Comparison of ENCODE assay signal across 27 cellular contexts in the genomic region with DNA sequence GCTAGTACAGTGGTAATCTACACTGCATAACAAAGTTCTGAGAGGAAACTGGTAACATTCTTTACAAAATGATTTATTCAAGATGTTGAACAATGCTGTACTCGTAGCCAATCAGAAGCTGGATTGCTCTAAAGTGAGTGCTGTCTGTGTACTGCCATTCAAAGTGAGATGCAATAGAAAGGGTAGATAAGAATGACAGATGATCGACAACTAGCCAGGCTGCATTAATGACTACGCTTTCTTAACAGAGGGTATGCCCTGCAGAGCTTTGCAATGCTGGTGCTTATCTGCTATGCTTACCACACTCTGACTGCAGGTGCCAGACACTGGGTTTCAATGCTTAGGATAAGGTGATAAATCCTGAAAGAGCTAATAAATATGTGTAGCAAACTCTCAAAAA. TPM values are rescaled to one million over a fixed set of nuclear protein-coding genes. Genes with fewer than 3 reads are reported as not detected.
DNase-seq lines count a peak whose midpoint lies in the region; ATAC-seq, FAIRE-seq and TF ChIP-seq lines count a peak whose summit lies in the region.
"Had no signal": no experiment of that assay in that cellular context is flagged by ENCODE, and none has a peak within 500 bp of the region (broad histone marks: within the 10 kb centered on the region; RNA-seq: fewer than 3 reads in every experiment).

No MANE protein-coding gene starts in this region.

- no peak overlapping the region for H2AFZ ChIP-seq in K562 (ENCODE audit: low read depth, low read length)
- H2AFZ ChIP-seq: parathyroid adenoma had no signal

- H3K27me3 Mint-ChIP-seq in activated naive CD4-positive, alpha-beta T cell treated with anti-CD3 and anti-CD28 coated beads, Interleukin-2, amount 50 U/mL, for 24 hours = no peaks in the 10 kb centered on the region
- no peaks in the 10 kb centered on the region for H3K27me3 Mint-ChIP-seq in activated naive CD4-positive, alpha-beta T cell treated with anti-CD3 and anti-CD28 coated beads for 36 hours (ENCODE audit: low read depth)
- H3K27me3 Mint-ChIP-seq in progenitor cell of endocrine pancreas = no peaks in the 10 kb centered on the region
- H3K27me3 Mint-ChIP-seq: activated T-helper 17 cell treated with anti-CD3 and anti-CD28 coated beads, Interleukin-2, amount 50 U/mL, for 72 hours; brain; stimulated activated memory B cell treated with anti-CD40 and anti-IgM and Interleukin-4, amounts not matched to agents 10 μg/mL and 1 μg/mL and 100 μg/mL, for 72 hours had no signal

- TF ChIP-seq POLR2A in K562 (conservative IDR thresholded peaks at IDR 0.05) = no peak

- no peaks in the 10 kb centered on the region for H3K9me3 Mint-ChIP-seq in activated naive CD4-positive, alpha-beta T cell treated with anti-CD3 and anti-CD28 coated beads, Interleukin-2, amount 50 U/mL, for 24 hours
- no peaks in the 10 kb centered on the region for H3K9me3 Mint-ChIP-seq in activated naive CD4-positive, alpha-beta T cell treated with anti-CD3 and anti-CD28 coated beads for 36 hours
- no peaks in the 10 kb centered on the region for H3K9me3 Mint-ChIP-seq in progenitor cell of endocrine pancreas (ENCODE audit: low read depth)
- H3K9me3 Mint-ChIP-seq: activated T-helper 17 cell treated with anti-CD3 and anti-CD28 coated beads, Interleukin-2, amount 50 U/mL, for 72 hours; brain; nephron progenitor cell; stimulated activated memory B cell treated with anti-CD40 and anti-IgM and Interleukin-4, amounts not matched to agents 10 μg/mL and 1 μg/mL and 100 μg/mL, for 72 hours had no signal

- CTCF ChIA-PET in activated naive CD4-positive, alpha-beta T cell treated with anti-CD3 and anti-CD28 coated beads for 36 hours (lab: Charles Lee) = interaction anchor here (0.5 to 2.7 kb wide), 8 partner anchors 9 to 80 kb away, joined by 3 to 15 read pairs (median 3); no protein-coding TSS in a partner anchor
- CTCF ChIA-PET in K562 (lab: Yijun Ruan, JAX; ENCODE audit: low intra/inter-chr PET ratio) = no interaction called here

- no peak for TF ChIP-seq EP300 in K562 (IDR thresholded peaks at IDR 0.05; ENCODE audit: low read length)

- no peak for TF ChIP-seq RAD21 in K562 (CRISPR knock-in tag; conservative IDR thresholded peaks at IDR 0.05 in 1 of 2, IDR thresholded peaks at IDR 0.05 in 1 of 2)

- FAIRE-seq in K562 (lab: Jason Lieb, UNC) = peak; percentile 15
- FAIRE-seq: A549 had no signal

- no TSS peak for BruUV-seq in K562 (replicated peaks; lab: Mats Ljungman, UMichigan)

- H3K36me3 ChIP-seq in K562 (ENCODE audit: control insufficient read depth, insufficient read depth, low read length) = peaks cover 26% of the 10 kb centered on the region; the same call in 1 of the 3 replicates
- H3K36me3 ChIP-seq: SJCRH30, uterus had no signal

- H3K9me1 ChIP-seq in K562 (ENCODE audit: control insufficient read depth, insufficient read depth, low read length) = no peaks in the 10 kb centered on the region

- WGBS in K562 (ENCODE audit: insufficient coverage, low coverage, missing lambda C conversion rate) = 41% methylated on average over 3 of the region's 3 CpGs

- H3K27ac Mint-ChIP-seq in activated naive CD4-positive, alpha-beta T cell treated with anti-CD3 and anti-CD28 coated beads, Interleukin-2, amount 50 U/mL, for 24 hours = peak overlapping the region; percentile 59
- no peak overlapping the region for H3K27ac Mint-ChIP-seq in activated naive CD4-positive, alpha-beta T cell treated with anti-CD3 and anti-CD28 coated beads for 36 hours
- peak overlapping the region; percentile 71 for H3K27ac Mint-ChIP-seq in progenitor cell of endocrine pancreas
- H3K27ac Mint-ChIP-seq: activated T-helper 17 cell treated with anti-CD3 and anti-CD28 coated beads, Interleukin-2, amount 50 U/mL, for 72 hours; nephron progenitor cell; stimulated activated memory B cell treated with anti-CD40 and anti-IgM and Interleukin-4, amounts not matched to agents 10 μg/mL and 1 μg/mL and 100 μg/mL, for 72 hours; T-helper 1 cell treated with Interleukin-12 subunit alpha and Interleukin-12 subunit beta and Interleukin-4 antibody, amounts not matched to agents 30 μg/mL and 1 μg/mL, for 36 hours had no signal

- TF ChIP-seq CTCF in K562 (IDR thresholded peaks at IDR 0.05 in 2 of 3, conservative IDR thresholded peaks at IDR 0.05 in 1 of 3; ENCODE audit: insufficient read depth in 2 of 3, low read depth in 1 of 3, low read length in 3 of 3) (no peak), progenitor cell of endocrine pancreas (IDR thresholded peaks at IDR 0.05; ENCODE audit: unreplicated experiment) (no peak)

- in situ Hi-C loops in K562 (cut with MboI) = no loop called here

- no peaks in the 10 kb centered on the region for H3K27me3 ChIP-seq in K562 (ENCODE audit: control insufficient read depth in 2 of 2, insufficient read depth in 2 of 2, low read length in 2 of 2)
- H3K27me3 ChIP-seq: SJCRH30, suprapubic skin, uterus had no signal

- no peak for DNase-seq in activated naive CD4-positive, alpha-beta T cell treated with anti-CD3 and anti-CD28 coated beads for 36 hours
- DNase-seq in NCI-H226 = peak; percentile 67
- DNase-seq in K562 (ENCODE audit: extremely low read depth in 1 of 4, low spot score in 3 of 4) = peak in 1 of 4 experiments; percentile 28
- DNase-seq in progenitor cell of endocrine pancreas (ENCODE audit: low spot score, unreplicated experiment) = no peak
- no peak for DNase-seq in NCI-H1417 (lab: John Stamatoyannopoulos, UW)
- DNase-seq: activated CD4-positive, alpha-beta T cell treated with anti-CD3 and anti-CD28 coated beads, Interleukin-2, amount 50 U/mL, for 1 hour; foreskin fibroblast; KG1; NCI-H1436 treated with DMSO at 0.1 percent for 48 hours; NCI-H510A treated with DMSO at 0.1 percent for 48 hours; nephron progenitor cell; NK-92 treated with Interleukin-12 subunit alpha and Interleukin-12 subunit beta, amount 100 ng/mL, for 24 hours; right cardiac atrium; SJCRH30; stimulated activated CD4-positive, alpha-beta T cell treated with anti-CD3 and anti-CD28 coated beads, Interleukin-4, amount 100 ng/mL, for 1 hour; uterus had no signal

- H3K4me1 Mint-ChIP-seq in activated naive CD4-positive, alpha-beta T cell treated with anti-CD3 and anti-CD28 coated beads, Interleukin-2, amount 50 U/mL, for 24 hours = peaks cover 74% of the 10 kb centered on the region
- H3K4me1 Mint-ChIP-seq in activated naive CD4-positive, alpha-beta T cell treated with anti-CD3 and anti-CD28 coated beads for 36 hours (ENCODE audit: low read depth) = peaks cover 67% of the 10 kb centered on the region
- H3K4me1 Mint-ChIP-seq in progenitor cell of endocrine pancreas (ENCODE audit: low read depth) = peaks cover 24% of the 10 kb centered on the region

- H3K27ac ChIP-seq in K562 (ENCODE audit: extremely low read depth, low read depth, low read length) = no peak overlapping the region
- H3K27ac ChIP-seq: A549, parathyroid adenoma, SJCRH30, suprapubic skin, uterus had no signal

- H3K4me1 ChIP-seq in K562 (replicated peaks in 1 of 2; ENCODE audit: control insufficient read depth in 2 of 2, insufficient read depth in 2 of 2, low read length in 2 of 2) = peaks cover 15 to 20% of the 10 kb centered on the region in 2 experiments
- H3K4me1 ChIP-seq: A549, uterus had no signal

- H3K4me3 Mint-ChIP-seq in activated naive CD4-positive, alpha-beta T cell treated with anti-CD3 and anti-CD28 coated beads, Interleukin-2, amount 50 U/mL, for 24 hours = no peak overlapping the region
- H3K4me3 Mint-ChIP-seq in activated naive CD4-positive, alpha-beta T cell treated with anti-CD3 and anti-CD28 coated beads for 36 hours = no peak overlapping the region
- H3K4me3 Mint-ChIP-seq in progenitor cell of endocrine pancreas (ENCODE audit: low read depth) = no peak overlapping the region
- H3K4me3 Mint-ChIP-seq: activated T-helper 17 cell treated with anti-CD3 and anti-CD28 coated beads, Interleukin-2, amount 50 U/mL, for 72 hours; brain; nephron progenitor cell; stimulated activated memory B cell treated with anti-CD40 and anti-IgM and Interleukin-4, amounts not matched to agents 10 μg/mL and 1 μg/mL and 100 μg/mL, for 72 hours; T-helper 1 cell treated with Interleukin-12 subunit alpha and Interleukin-12 subunit beta and Interleukin-4 antibody, amounts not matched to agents 30 μg/mL and 1 μg/mL, for 36 hours had no signal

- peaks cover 3% of the 10 kb centered on the region; the same call in 1 of the 2 replicates for H4K20me1 ChIP-seq in K562 (replicated peaks; ENCODE audit: control insufficient read depth, insufficient read depth, low read length)

- peaks cover 84% of the 10 kb centered on the region for H3K79me2 ChIP-seq in K562 (ENCODE audit: control insufficient read depth, insufficient read depth, low read length)

- no peak overlapping the region for H3K9ac ChIP-seq in K562 (ENCODE audit: insufficient read depth in 1 of 2, low read depth in 2 of 2, low read length in 2 of 2)
- H3K9ac ChIP-seq: parathyroid adenoma had no signal

- H3K4me3 ChIP-seq in K562 = no peak overlapping the region
- H3K4me3 ChIP-seq: A549, SJCRH30, suprapubic skin, uterus had no signal

- no peaks in the 10 kb centered on the region for H3K9me3 ChIP-seq in K562 (replicated peaks; ENCODE audit: control insufficient read depth, insufficient read depth, low read depth, low read length)
- H3K9me3 ChIP-seq: A549, SJCRH30, suprapubic skin, uterus had no signal

- ATAC-seq in K562 = no peak; the same call in 2 of the 3 replicates
- no peak for ATAC-seq in HG02610 (IDR thresholded peaks at IDR 0.05; ENCODE audit: unreplicated experiment)
- ATAC-seq in GM21717 (IDR thresholded peaks at IDR 0.05; ENCODE audit: unreplicated experiment) = no peak
- ATAC-seq: A549; activated T-helper 17 cell treated with anti-CD3 and anti-CD28 coated beads, Interleukin-2, amount 50 U/mL, for 72 hours; left lobe of liver; right cardiac atrium; stimulated activated memory B cell treated with anti-CD40 and anti-IgM and Interleukin-4, amounts not matched to agents 10 μg/mL and 1 μg/mL and 100 μg/mL, for 72 hours had no signal

- no peak overlapping the region for H3K4me2 ChIP-seq in K562 (ENCODE audit: insufficient read depth, low read length)
- H3K4me2 ChIP-seq: A549 had no signal

- intact Hi-C loops in activated naive CD4-positive, alpha-beta T cell treated with anti-CD3 and anti-CD28 coated beads for 36 hours (cut with micrococcal nuclease) = no loop called here
- intact Hi-C loops in K562 (cut with micrococcal nuclease) = no loop called here

- peaks cover 2% of the 10 kb centered on the region for H3K36me3 Mint-ChIP-seq in activated naive CD4-positive, alpha-beta T cell treated with anti-CD3 and anti-CD28 coated beads, Interleukin-2, amount 50 U/mL, for 24 hours
- peaks cover 11% of the 10 kb centered on the region for H3K36me3 Mint-ChIP-seq in activated naive CD4-positive, alpha-beta T cell treated with anti-CD3 and anti-CD28 coated beads for 36 hours (ENCODE audit: low read depth)
- peaks cover 2% of the 10 kb centered on the region for H3K36me3 Mint-ChIP-seq in progenitor cell of endocrine pancreas (ENCODE audit: insufficient read depth)

- POLR2A ChIA-PET in K562 (lab: Yijun Ruan, JAX) = interaction anchor here (0.6 to 1.7 kb wide), 6 partner anchors 13 to 94 kb away, joined by 3 to 5 read pairs (median 4); no protein-coding TSS in a partner anchor

RNA-seq across cellular contexts. Expression of gene SLC25A19, which starts 46.1 kb away (rescaled TPM):
- 10 to 100 TPM; 47.5 to 48.4 TPM for total RNA-seq in activated naive CD4-positive, alpha-beta T cell treated with anti-CD3 and anti-CD28 coated beads for 36 hours
- 80.8 and 110 TPM in 2 replicates for total RNA-seq in K562 (2011; cell fraction: chromatin; rRNA removed; ENCODE audit: low replicate concordance)
- total RNA-seq in K562 (2011; cell fraction: nucleolus; rRNA removed) = 83.7 and 96.9 TPM in 2 replicates
- total RNA-seq in K562 (2011; cell fraction: nucleoplasm; rRNA removed) = 75.9 and 93.0 TPM in 2 replicates
- 56.1 and 71.6 TPM in 2 replicates for total RNA-seq in K562 (2014; rRNA removed)
- 35.9 and 45.2 TPM in 2 replicates for total RNA-seq in K562 (2014; rRNA removed; fragmentation: Illumina TruSeq; extraction: Trizol)
- total RNA-seq in K562 (2015; rRNA removed; fragmentation: Illumina TruSeq; extraction: Trizol) = 49.0 and 49.3 TPM in 2 replicates
- total RNA-seq in K562 (2021) = 73.4 and 76.6 TPM in 2 replicates
- polyA plus RNA-seq in K562 (2011; rRNA removed) = 51.7 and 55.3 TPM in 2 replicates
- polyA plus RNA-seq in K562 (2011; cell fraction: cytosol; rRNA removed) = 70.2 and 111 TPM in 2 replicates
- polyA plus RNA-seq in K562 (2011; cell fraction: nucleus; rRNA removed) = 50.7 and 83.5 TPM in 2 replicates
- 26.6 and 58.9 TPM in 2 replicates for polyA plus RNA-seq in K562 (2012)
- polyA plus RNA-seq in K562 (2014; fragmentation: Illumina TruSeq; extraction: Trizol) = 57.1 and 60.9 TPM in 2 replicates
- 10 to 100 TPM; 33.4 to 49.3 TPM for polyA plus RNA-seq in K562 (2014; fragmentation: Nextera tagmentation; extraction: Ambion mirVana)
- 73.1 and 83.5 TPM in 2 replicates for polyA plus RNA-seq in K562 (2014; rRNA removed)
- 29.7 and 31.1 TPM in 2 replicates for polyA minus RNA-seq in K562 (2011; rRNA and poly(A)+ RNA removed)
- 18.5 and 33.6 TPM in 2 replicates for polyA minus RNA-seq in K562 (2011; cell fraction: cytosol; rRNA and poly(A)+ RNA removed)
- 32.9 and 44.3 TPM in 2 replicates for polyA minus RNA-seq in K562 (2011; cell fraction: nucleus; rRNA and poly(A)+ RNA removed)
- total RNA-seq in progenitor cell of endocrine pancreas = 14.1 and 18.4 TPM in 2 replicates
